Comparison of ENCODE assay signal across 9 cellular contexts in genomic region chr6:4805553-4806307, GRCh38. TPM values are rescaled to one million over a fixed set of nuclear protein-coding genes. Genes with fewer than 3 reads are reported as not detected.
A peak's percentile ranks its signal among the peaks of the same experiment; 100 is the strongest.
DNase-seq lines count a peak whose midpoint lies in the region; ATAC-seq and TF ChIP-seq lines count a peak whose summit lies in the region.
"Had no signal": no experiment of that assay in that cellular context is flagged by ENCODE, and none has a peak within 500 bp of the region (broad histone marks: within the 10 kb centered on the region; RNA-seq: fewer than 3 reads in every experiment).

No MANE protein-coding gene starts in this region.

- no peaks in the 10 kb centered on the region for H3K27me3 ChIP-seq in PC-3 (ENCODE audit: low read length)
- H3K27me3 ChIP-seq in endodermal cell (ENCODE audit: control insufficient read depth, insufficient read depth, low read length, poor library complexity, severe bottlenecking): no peaks in the 10 kb centered on the region
- H3K27me3 ChIP-seq in suprapubic skin: no peaks in the 10 kb centered on the region

- H3K9me3 ChIP-seq in PC-3 (ENCODE audit: low read length): no peaks in the 10 kb centered on the region
- no peaks in the 10 kb centered on the region for H3K9me3 ChIP-seq in endodermal cell (ENCODE audit: control insufficient read depth, low read length)
- H3K9me3 ChIP-seq in suprapubic skin: no peaks in the 10 kb centered on the region

- no peak overlapping the region for H2AFZ ChIP-seq in PC-3 (ENCODE audit: low read length)

- TF ChIP-seq CTCF in HFF-Myc (IDR thresholded peaks at IDR 0.05; ENCODE audit: low read depth, low read length, missing control alignments) (peak; percentile 72), PC-3 (conservative IDR thresholded peaks at IDR 0.05; ENCODE audit: low read depth, low read length) (peak; percentile 82), endodermal cell (conservative IDR thresholded peaks at IDR 0.05) (peak; percentile 82), suprapubic skin (IDR thresholded peaks at IDR 0.05) (peak in 1 of 2 donors; percentile 56)

- H3K4me1 Mint-ChIP-seq in endodermal cell: peaks cover 27% of the 10 kb centered on the region

- ATAC-seq in PC-3 (peak; percentile 68), HG03196 (IDR thresholded peaks at IDR 0.05; ENCODE audit: unreplicated experiment) (no peak), HG02759 (IDR thresholded peaks at IDR 0.05; ENCODE audit: unreplicated experiment) (no peak)

- no peaks in the 10 kb centered on the region for H3K9me2 ChIP-seq in PC-3 (replicated peaks; ENCODE audit: low read length)

- POLR2A ChIA-PET in PC-3 (lab: Charles Lee; ENCODE audit: unreplicated experiment): no interaction called here

- H3K4me3 ChIP-seq in HFF-Myc (replicated peaks; ENCODE audit: low read depth, low read length): no peak overlapping the region
- H3K4me3 ChIP-seq in PC-3 (ENCODE audit: low read length): no peak overlapping the region
- peak overlapping the region; percentile 61 for H3K4me3 ChIP-seq in endodermal cell (ENCODE audit: low read length)
- no peak overlapping the region for H3K4me3 ChIP-seq in suprapubic skin

- H3K4me3 Mint-ChIP-seq in endodermal cell: no peak overlapping the region

- peaks cover 53% of the 10 kb centered on the region for H4K20me1 ChIP-seq in PC-3 (ENCODE audit: low read length)

- peaks cover 19% of the 10 kb centered on the region for H3K4me1 ChIP-seq in PC-3 (ENCODE audit: insufficient read depth, low read length)
- H3K4me1 ChIP-seq in endodermal cell (ENCODE audit: control insufficient read depth, insufficient read depth, low read length): peaks cover 10% of the 10 kb centered on the region
- H3K4me1 ChIP-seq in suprapubic skin: peaks cover 29% of the 10 kb centered on the region

- intact Hi-C loops in PC-3 (cut with micrococcal nuclease): loop anchor here (2.0 to 5.0 kb wide), 2 partner anchors 132 to 225 kb away; no protein-coding TSS in a partner anchor

- peaks cover 6% of the 10 kb centered on the region for H3K36me3 Mint-ChIP-seq in endodermal cell (ENCODE audit: low read depth)
- H3K36me3 Mint-ChIP-seq: naive B cell had no signal

- no peaks in the 10 kb centered on the region for H3K27me3 Mint-ChIP-seq in endodermal cell (ENCODE audit: insufficient read depth)
- H3K27me3 Mint-ChIP-seq: naive B cell had no signal

- no TSS peak for BruUV-seq in PC-3 (replicated peaks; lab: Mats Ljungman, UMichigan)

- H3K36me3 ChIP-seq in PC-3 (ENCODE audit: low read depth, low read length) (no peaks in the 10 kb centered on the region), endodermal cell (ENCODE audit: control insufficient read depth, insufficient read depth, low read length) (peaks cover 12% of the 10 kb centered on the region), suprapubic skin (no peaks in the 10 kb centered on the region)

- H3K9me3 Mint-ChIP-seq in endodermal cell: no peaks in the 10 kb centered on the region

- H3K27ac ChIP-seq in PC-3 (ENCODE audit: low read length) (no peak overlapping the region), endodermal cell (ENCODE audit: low read depth, low read length) (no peak overlapping the region), suprapubic skin (no peak overlapping the region)

- TF ChIP-seq POLR2A in suprapubic skin (IDR thresholded peaks at IDR 0.05): no peak

- H3K27ac Mint-ChIP-seq in endodermal cell: peak overlapping the region; percentile 80

- 74 to 87% methylated on average over 6 to 18 of the region's 18 CpGs for WGBS in endodermal cell (ENCODE audit: insufficient coverage in 1 of 2, insufficient read length in 1 of 2), 2 experiments
- 77% methylated on average over 18 of the region's 18 CpGs for WGBS in suprapubic skin

- no peak for TF ChIP-seq EP300 in suprapubic skin (IDR thresholded peaks at IDR 0.05)

- DNase-seq in DMS 273 (lab: John Stamatoyannopoulos, UW; ENCODE audit: unreplicated experiment): peak; percentile 77
- DNase-seq in HFF-Myc (ENCODE audit: extremely low read depth, low read depth): no peak
- peak; percentile 66 for DNase-seq in PC-3
- peak; percentile 92 for DNase-seq in endodermal cell
- peak; percentile 31 for DNase-seq in middle frontal gyrus (ENCODE audit: extremely low spot score, low spot score)
- DNase-seq in suprapubic skin (ENCODE audit: low spot score in 2 of 2): no peak
- DNase-seq: naive B cell had no signal

- no peak overlapping the region for H3K4me2 ChIP-seq in PC-3 (ENCODE audit: low read length)

- H3K9ac ChIP-seq in PC-3 (ENCODE audit: low read length): no peak overlapping the region
- no peak overlapping the region for H3K9ac ChIP-seq in endodermal cell (ENCODE audit: extremely low read depth, low read length, poor library complexity, severe bottlenecking)

- no peaks in the 10 kb centered on the region for H3F3A ChIP-seq in PC-3 (ENCODE audit: low read length, unreplicated experiment)

- CTCF ChIA-PET in PC-3 (lab: Charles Lee): interaction anchor here (0.6 kb wide), 1 partner anchor 25 kb away, joined by 11 read pairs; no protein-coding TSS in a partner anchor

- peaks cover 97% of the 10 kb centered on the region for H3K79me2 ChIP-seq in PC-3 (ENCODE audit: low read length)

RNA-seq across cellular contexts. Expression of gene CDYL, which starts 29.5 kb away (rescaled TPM):
- total RNA-seq in PC-3 (2014; rRNA removed) (34.4 and 38.4 TPM in 2 replicates), endodermal cell (10 to 100 TPM; 55.1 to 58.2 TPM), suprapubic skin (10 to 100 TPM; 42.2 to 70.6 (median 49.0) TPM)
- polyA plus RNA-seq in endodermal cell (2013, experiment 1 of 2): 36.5 TPM
- polyA plus RNA-seq in endodermal cell (2013, experiment 2 of 2): 33.5 TPM

Comparison
In these comparisons a context has a peak if more than half of its experiments do, and no peak if none do; other contexts are left out.
1. DNase-seq: peak in DMS 273 (single experiment), PC-3 (single experiment), endodermal cell (single experiment) and middle frontal gyrus (single experiment); none in HFF-Myc (single experiment) and suprapubic skin (0 of 2).